Comparison of ENCODE assay signal across 8 cellular contexts in genomic region chr17:3965123-3965800, GRCh38. TPM values are rescaled to one million over a fixed set of nuclear protein-coding genes. Genes with fewer than 3 reads are reported as not detected.
A peak's percentile ranks its signal among the peaks of the same experiment; 100 is the strongest.
DNase-seq lines count a peak whose midpoint lies in the region; ATAC-seq and TF ChIP-seq lines count a peak whose summit lies in the region.

No MANE protein-coding gene starts in this region.

- POLR2A ChIA-PET in CD4-positive, alpha-beta T cell (lab: Charles Lee) = interaction anchor here (0.6 to 5.6 kb wide), 25 partner anchors 11 to 416 kb away, joined by 3 to 40 read pairs (median 3); partner anchors contain the start of genes CAMKK1, CYB5D2, HASPIN and NCBP3

- CTCF ChIA-PET in CD4-positive, alpha-beta T cell (lab: Charles Lee) = interaction anchor here (0.5 to 2.2 kb wide), 8 partner anchors 19 to 228 kb away, joined by 3 to 9 read pairs (median 4); partner anchors contain the start of genes CAMKK1 and NCBP3

- peak; percentile 44 to 70 (median 56) for DNase-seq in CD4-positive, alpha-beta T cell
- DNase-seq in HCEC 1CT (peak; percentile 34), NCI-H345 treated with DMSO at 0.1 percent for 48 hours (lab: John Stamatoyannopoulos, UW; ENCODE audit: unreplicated experiment) (peak; percentile 31), MG63 (no peak)
- DNase-seq in activated CD4-positive, alpha-beta T cell treated with anti-CD3 and anti-CD28 coated beads for 24 hours (ENCODE audit: low read depth in 2 of 2) = peak; percentile 45 to 71
- DNase-seq in stimulated activated CD8-positive, alpha-beta memory T cell treated with anti-CD3 and anti-CD28 coated beads, Interleukin-4, amount 100 ng/mL, for 4 hours (ENCODE audit: low read depth in 2 of 2, low spot score in 1 of 2) = peak; percentile 28 to 36

- H3K27me3 ChIP-seq in CD4-positive, alpha-beta T cell (ENCODE audit: control insufficient read depth, insufficient read depth, low read length) = no peaks in the 10 kb centered on the region
- H3K27me3 ChIP-seq in ectodermal cell (ENCODE audit: control insufficient read depth, insufficient read depth, low read length, poor library complexity, severe bottlenecking) (peaks cover 51% of the 10 kb centered on the region), MG63 (no peaks in the 10 kb centered on the region)

- H3K4me3 ChIP-seq in ectodermal cell (ENCODE audit: insufficient read depth, low read depth, low read length) = peak overlapping the region; percentile 6
- peak overlapping the region; percentile 32 for H3K4me3 ChIP-seq in mesodermal cell (ENCODE audit: extremely low read depth, insufficient read depth, low read length, poor library complexity, severe bottlenecking)
- no peak overlapping the region for H3K4me3 ChIP-seq in MG63

- H3K4me1 ChIP-seq in ectodermal cell (ENCODE audit: control insufficient read depth, insufficient read depth, low read length) = peaks cover 11% of the 10 kb centered on the region
- H3K4me1 ChIP-seq in mesodermal cell (ENCODE audit: control insufficient read depth, insufficient read depth, low read length, poor library complexity, severe bottlenecking) = peaks cover 7% of the 10 kb centered on the region

- H3K4me3 Mint-ChIP-seq in CD4-positive, alpha-beta T cell = peak overlapping the region; percentile 92

- intact Hi-C loops in CD4-positive, alpha-beta T cell (cut with DNase I, micrococcal nuclease) = loop anchor here in 1 of 2 experiments (2.0 to 5.0 kb wide), 2 partner anchors 40 to 118 kb away; partner anchors contain the start of gene NCBP3

- 12 to 17% methylated on average over 17 of the region's 17 CpGs for WGBS in ectodermal cell, 2 experiments
- WGBS in mesodermal cell (ENCODE audit: insufficient coverage in 2 of 2), 2 experiments = 7 to 15% methylated on average over 6 to 7 of the region's 17 CpGs

- H3K9me3 ChIP-seq in CD4-positive, alpha-beta T cell (ENCODE audit: control insufficient read depth, low read length) = no peaks in the 10 kb centered on the region
- H3K9me3 ChIP-seq in ectodermal cell (ENCODE audit: control insufficient read depth, low read length) (no peaks in the 10 kb centered on the region), mesodermal cell (ENCODE audit: control insufficient read depth, low read length) (no peaks in the 10 kb centered on the region), MG63 (no peaks in the 10 kb centered on the region)

- peak overlapping the region; percentile 84 for H3K27ac ChIP-seq in CD4-positive, alpha-beta T cell (ENCODE audit: low read depth, low read length)
- H3K27ac ChIP-seq in ectodermal cell (ENCODE audit: insufficient read depth, low read depth, low read length, poor library complexity, severe bottlenecking) (no peak overlapping the region), mesodermal cell (ENCODE audit: low read depth, low read length, severe bottlenecking) (no peak overlapping the region)

- H3K27ac Mint-ChIP-seq in CD4-positive, alpha-beta T cell = peak overlapping the region; percentile 92

- peak; percentile 58 for ATAC-seq in CD4-positive, alpha-beta T cell (ENCODE audit: poor library complexity)

- H3K36me3 ChIP-seq in ectodermal cell (ENCODE audit: control insufficient read depth, insufficient read depth, low read length) = no peaks in the 10 kb centered on the region
- H3K36me3 ChIP-seq in mesodermal cell (ENCODE audit: control insufficient read depth, insufficient read depth, low read length) = no peaks in the 10 kb centered on the region
- no peaks in the 10 kb centered on the region for H3K36me3 ChIP-seq in MG63

- no peak for TF ChIP-seq CTCF in CD4-positive, alpha-beta T cell (IDR thresholded peaks at IDR 0.05)

- H3K9me3 Mint-ChIP-seq in CD4-positive, alpha-beta T cell = no peaks in the 10 kb centered on the region

- peaks cover 51% of the 10 kb centered on the region for H3K4me1 Mint-ChIP-seq in CD4-positive, alpha-beta T cell (ENCODE audit: low read depth)

- peaks cover 33% of the 10 kb centered on the region for H3K36me3 Mint-ChIP-seq in CD4-positive, alpha-beta T cell (ENCODE audit: low read depth)

- H3K27me3 Mint-ChIP-seq in CD4-positive, alpha-beta T cell = no peaks in the 10 kb centered on the region

RNA-seq across cellular contexts. Expression of gene ATP2A3, which starts 1.0 kb away (rescaled TPM):
- total RNA-seq in CD4-positive, alpha-beta T cell = 100 to 1,000 TPM; 197 to 199 TPM
- polyA plus RNA-seq in ectodermal cell (2013, experiment 1 of 4) = 3.0 TPM
- polyA plus RNA-seq in ectodermal cell (2013, experiment 2 of 4) = 2.9 TPM
- polyA plus RNA-seq in ectodermal cell (2013, experiment 3 of 4) = 3.3 TPM
- 3.6 TPM for polyA plus RNA-seq in ectodermal cell (2013, experiment 4 of 4)
- 9.1 TPM for polyA plus RNA-seq in mesodermal cell (2013, experiment 1 of 2)
- 4.9 TPM for polyA plus RNA-seq in mesodermal cell (2013, experiment 2 of 2)
- 0.32 and 1.2 TPM in 2 replicates for total RNA-seq in MG63 (2014; rRNA removed; shearing (Covaris generic); ENCODE audit: low replicate concordance)

RNA-seq across cellular contexts. Expression of gene P2RX1, which starts 49.0 kb away (rescaled TPM):
- total RNA-seq in CD4-positive, alpha-beta T cell = 1 to 10 TPM in 1 of 2 experiments, under 1 TPM in 1; 0.34 to 1.0 TPM
- polyA plus RNA-seq in ectodermal cell (2013, experiment 1 of 4) = not detected
- polyA plus RNA-seq in ectodermal cell (2013, experiment 2 of 4) = not detected
- polyA plus RNA-seq in ectodermal cell (2013, experiment 3 of 4) = not detected
- polyA plus RNA-seq in ectodermal cell (2013, experiment 4 of 4) = not detected
- 0.15 TPM for polyA plus RNA-seq in mesodermal cell (2013, experiment 1 of 2)
- 0.20 TPM for polyA plus RNA-seq in mesodermal cell (2013, experiment 2 of 2)
- total RNA-seq in MG63 (2014; rRNA removed; shearing (Covaris generic); ENCODE audit: low replicate concordance) = not detected in 2 replicates

Comparison
In these comparisons a context has a peak if more than half of its experiments do, and no peak if none do; other contexts are left out.
1. RNA of gene ATP2A3, which starts 1.0 kb away (total RNA-seq): 197 to 199 TPM in CD4-positive, alpha-beta T cell; 0.32 to 1.2 TPM in MG63; every median in the first group is over 10 times any median in the second.